In the genomic region with DNA sequence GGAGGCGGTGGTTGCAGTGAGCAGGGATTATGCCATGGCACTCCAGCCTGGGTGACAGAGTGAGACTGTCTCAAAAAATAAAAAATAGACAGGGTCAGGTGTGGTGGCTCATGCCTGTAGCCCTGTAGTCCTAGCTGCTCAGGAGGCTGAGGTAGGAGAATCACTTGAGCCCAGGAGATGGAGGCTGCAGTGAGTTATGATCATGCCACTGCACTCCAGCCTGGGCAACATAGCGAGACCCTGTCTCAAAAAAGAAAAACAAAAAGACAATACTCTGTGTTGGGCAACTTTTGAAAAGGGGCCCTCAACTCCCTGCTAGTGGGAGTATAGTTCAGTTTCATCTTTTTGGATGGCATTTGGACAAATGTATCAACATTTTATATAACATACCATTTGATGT, we compare ENCODE assay signal across 1 cellular context. TPM values are rescaled to one million over a fixed set of nuclear protein-coding genes. Genes with fewer than 3 reads are reported as not detected.
"Had no signal": no experiment of that assay in that cellular context is flagged by ENCODE, and none has a peak within 500 bp of the region (broad histone marks: within the 10 kb centered on the region; RNA-seq: fewer than 3 reads in every experiment).

No MANE protein-coding gene starts in this region.

RNA-seq across cellular contexts. Expression of a gene that starts 5.0 kb away (rescaled TPM):
- total RNA-seq: LHCN-M2 had no signal
